In genomic region chr5:112737088-112737471, GRCh38 we compare ENCODE assay signal across 8 cellular contexts. TPM values are rescaled to one million over a fixed set of nuclear protein-coding genes. Genes with fewer than 3 reads are reported as not detected.
DNase-seq lines count a peak whose midpoint lies in the region; ATAC-seq and TF ChIP-seq lines count a peak whose summit lies in the region.

No MANE protein-coding gene starts in this region.

- H3K23me2 ChIP-seq in H9 (ENCODE audit: insufficient read length, low read depth, low read length, poor library complexity, severe bottlenecking): peaks cover 3% of the 10 kb centered on the region

- no peak overlapping the region for H3K56ac ChIP-seq in H9 (ENCODE audit: insufficient read length, low read depth, low read length)

- H4K8ac ChIP-seq in H9 (replicated peaks; ENCODE audit: insufficient read length, low read depth, low read length): no peak overlapping the region

- H3K79me2 ChIP-seq in H9 (ENCODE audit: insufficient read depth, low read length): peaks cover 2% of the 10 kb centered on the region; the same call in 1 of the 2 replicates

- H3K4me1 ChIP-seq in H9 (ENCODE audit: insufficient read depth, low read length) (no peaks in the 10 kb centered on the region), iPS-20b (ENCODE audit: insufficient read depth, low read length) (peaks cover 5% of the 10 kb centered on the region; the same call in 1 of the 2 replicates), suprapubic skin (peaks cover 23% of the 10 kb centered on the region)

- H2AK5ac ChIP-seq in H9 (ENCODE audit: insufficient read length, low read length): no peak overlapping the region

- no peak overlapping the region for H3T11ph ChIP-seq in H9 (ENCODE audit: low read length)

- H3K18ac ChIP-seq in H9 (ENCODE audit: insufficient read length, low read depth, low read length): no peak overlapping the region

- no peak overlapping the region for H3K9ac ChIP-seq in H9 (ENCODE audit: extremely low read depth, insufficient read length, low read length)
- peak overlapping the region; percentile 68; the same call in 1 of the 2 replicates for H3K9ac ChIP-seq in iPS-20b (ENCODE audit: low read depth, low read length)

- no peak for TF ChIP-seq POLR2A in suprapubic skin (IDR thresholded peaks at IDR 0.05)

- no peak overlapping the region for H2BK15ac ChIP-seq in H9 (ENCODE audit: low read depth, low read length)

- no peaks in the 10 kb centered on the region for H3K9me3 Mint-ChIP-seq in CD4-positive, alpha-beta T cell
- H3K9me3 Mint-ChIP-seq in H9: no peaks in the 10 kb centered on the region
- H3K9me3 Mint-ChIP-seq in activated CD4-positive, alpha-beta memory T cell treated with anti-CD3 and anti-CD28 coated beads, Interleukin-2, amount 10 ng/mL, durations not matched to agents 7 days and 5 days: no peaks in the 10 kb centered on the region

- DNase-seq in CD4-positive, alpha-beta T cell: no peak
- DNase-seq in H9 (no peak), suprapubic skin (ENCODE audit: low spot score in 2 of 2) (no peak), HCEC 1CT (no peak), DMS53 treated with DMSO at 0.1 percent for 48 hours (lab: John Stamatoyannopoulos, UW; ENCODE audit: unreplicated experiment) (no peak), T-helper 9 cell (no peak)
- no peak for DNase-seq in activated CD4-positive, alpha-beta memory T cell treated with anti-CD3 and anti-CD28 coated beads, Interleukin-2, amount 10 ng/mL, durations not matched to agents 7 days and 5 days

- no peak overlapping the region for H4K5ac ChIP-seq in H9 (ENCODE audit: insufficient read length, low read depth, low read length)

- POLR2A ChIA-PET in CD4-positive, alpha-beta T cell (lab: Charles Lee): interaction anchor here (0.8 to 4.0 kb wide), 2 partner anchors 24 to 29 kb away, joined by 3 to 21 read pairs; no protein-coding TSS in a partner anchor
- POLR2A ChIA-PET in activated CD4-positive, alpha-beta memory T cell treated with anti-CD3 and anti-CD28 coated beads, Interleukin-2, amount 10 ng/mL, durations not matched to agents 7 days and 5 days (lab: Charles Lee): interaction anchor here (1.9 kb wide), 1 partner anchor 30 kb away, joined by 7 read pairs; no protein-coding TSS in a partner anchor

- no peak overlapping the region for H2BK5ac ChIP-seq in H9 (ENCODE audit: insufficient read length, low read length)

- CTCF ChIA-PET in CD4-positive, alpha-beta T cell (lab: Charles Lee): no interaction called here
- CTCF ChIA-PET in activated CD4-positive, alpha-beta memory T cell treated with anti-CD3 and anti-CD28 coated beads, Interleukin-2, amount 10 ng/mL, durations not matched to agents 7 days and 5 days (lab: Charles Lee): interaction anchor here (0.8 to 2.0 kb wide), 6 partner anchors 13 to 359 kb away, joined by 3 to 7 read pairs (median 4); no protein-coding TSS in a partner anchor

- H3K4me3 ChIP-seq in iPS-20b (ENCODE audit: low read length): peak overlapping the region; percentile 81
- peak overlapping the region; percentile 58 for H3K4me3 ChIP-seq in suprapubic skin

- no peak overlapping the region for H3K27ac Mint-ChIP-seq in CD4-positive, alpha-beta T cell
- no peak overlapping the region for H3K27ac Mint-ChIP-seq in H9
- no peak overlapping the region for H3K27ac Mint-ChIP-seq in activated CD4-positive, alpha-beta memory T cell treated with anti-CD3 and anti-CD28 coated beads, Interleukin-2, amount 10 ng/mL, durations not matched to agents 7 days and 5 days

- H3K36me3 ChIP-seq in iPS-20b (ENCODE audit: insufficient read depth, low read depth, low read length) (no peaks in the 10 kb centered on the region), suprapubic skin (no peaks in the 10 kb centered on the region)

- no peak overlapping the region for H4K91ac ChIP-seq in H9 (ENCODE audit: insufficient read length, low read depth, low read length)

- no peak overlapping the region for H2BK20ac ChIP-seq in H9 (ENCODE audit: low read depth, low read length, poor library complexity, severe bottlenecking)

- ATAC-seq in CD4-positive, alpha-beta T cell (ENCODE audit: poor library complexity): no peak

- H3K36me3 Mint-ChIP-seq in CD4-positive, alpha-beta T cell (ENCODE audit: low read depth): no peaks in the 10 kb centered on the region
- no peaks in the 10 kb centered on the region for H3K36me3 Mint-ChIP-seq in H9 (ENCODE audit: insufficient read depth in 1 of 3, low read depth in 3 of 3)
- H3K36me3 Mint-ChIP-seq in activated CD4-positive, alpha-beta memory T cell treated with anti-CD3 and anti-CD28 coated beads, Interleukin-2, amount 10 ng/mL, durations not matched to agents 7 days and 5 days (ENCODE audit: low read depth): peaks cover 5% of the 10 kb centered on the region

- no CpG with 5 or more reads among the region's 2 CpGs for WGBS in H9 (ENCODE audit: extremely low coverage, insufficient read length, low lambda C conversion rate)
- 9% methylated on average over 2 of the region's 2 CpGs for WGBS in suprapubic skin

- no peak for TF ChIP-seq CTCF in CD4-positive, alpha-beta T cell (IDR thresholded peaks at IDR 0.05)
- TF ChIP-seq CTCF in H9 (conservative IDR thresholded peaks at IDR 0.05) (no peak), suprapubic skin (IDR thresholded peaks at IDR 0.05) (no peak)

- intact Hi-C loops in CD4-positive, alpha-beta T cell (cut with DNase I, micrococcal nuclease): no loop called here

- no peaks in the 10 kb centered on the region for H3K27me3 ChIP-seq in CD4-positive, alpha-beta T cell (ENCODE audit: control insufficient read depth, insufficient read depth, low read length)
- H3K27me3 ChIP-seq in H9 (ENCODE audit: insufficient read depth, low read length) (no peaks in the 10 kb centered on the region), iPS-20b (ENCODE audit: insufficient read depth, low read length) (no peaks in the 10 kb centered on the region), suprapubic skin (no peaks in the 10 kb centered on the region)

- H3K4me2 ChIP-seq in H9 (ENCODE audit: insufficient read depth, insufficient read length, low read length): peak overlapping the region; percentile 54

- H3K4ac ChIP-seq in H9 (ENCODE audit: low read depth, low read length): no peak overlapping the region

- peak overlapping the region; percentile 94 for H3K4me3 Mint-ChIP-seq in CD4-positive, alpha-beta T cell
- H3K4me3 Mint-ChIP-seq in H9: peak overlapping the region; percentile 81 to 93
- H3K4me3 Mint-ChIP-seq in activated CD4-positive, alpha-beta memory T cell treated with anti-CD3 and anti-CD28 coated beads, Interleukin-2, amount 10 ng/mL, durations not matched to agents 7 days and 5 days: peak overlapping the region; percentile 87

- H3K9me3 ChIP-seq in CD4-positive, alpha-beta T cell (ENCODE audit: control insufficient read depth, low read length): no peaks in the 10 kb centered on the region
- H3K9me3 ChIP-seq in H9 (ENCODE audit: control insufficient read depth, low read depth, low read length) (no peaks in the 10 kb centered on the region), iPS-20b (ENCODE audit: insufficient read depth, low read depth, low read length) (no peaks in the 10 kb centered on the region), suprapubic skin (no peaks in the 10 kb centered on the region)

- H2BK120ac ChIP-seq in H9 (ENCODE audit: low read depth, low read length, poor library complexity, severe bottlenecking): no peak overlapping the region

- no peaks in the 10 kb centered on the region for H3K27me3 Mint-ChIP-seq in CD4-positive, alpha-beta T cell
- H3K27me3 Mint-ChIP-seq in H9 (ENCODE audit: low read depth): no peaks in the 10 kb centered on the region
- H3K27me3 Mint-ChIP-seq in activated CD4-positive, alpha-beta memory T cell treated with anti-CD3 and anti-CD28 coated beads, Interleukin-2, amount 10 ng/mL, durations not matched to agents 7 days and 5 days: no peaks in the 10 kb centered on the region

- H4K20me1 ChIP-seq in H9 (ENCODE audit: control insufficient read depth, insufficient read depth, insufficient read length): no peaks in the 10 kb centered on the region

- no peak for TF ChIP-seq EP300 in suprapubic skin (IDR thresholded peaks at IDR 0.05)

- no peak overlapping the region for H3K23ac ChIP-seq in H9 (ENCODE audit: insufficient read length, low read depth, low read length)

- no peak overlapping the region for H2BK12ac ChIP-seq in H9 (ENCODE audit: insufficient read length, low read depth, low read length)

- no peak overlapping the region for H3K27ac ChIP-seq in CD4-positive, alpha-beta T cell (ENCODE audit: low read depth, low read length)
- H3K27ac ChIP-seq in H9 (ENCODE audit: insufficient read length, low read depth, low read length) (no peak overlapping the region), iPS-20b (ENCODE audit: low read length) (no peak overlapping the region), suprapubic skin (peak overlapping the region; percentile 63)

- no peak overlapping the region for H2AFZ ChIP-seq in H9 (ENCODE audit: low read length)

- H3K14ac ChIP-seq in H9 (ENCODE audit: insufficient read depth, low read length): no peak overlapping the region

- peaks cover 48% of the 10 kb centered on the region for H3K4me1 Mint-ChIP-seq in CD4-positive, alpha-beta T cell (ENCODE audit: low read depth)
- peaks cover 11 to 15% of the 10 kb centered on the region in 2 experiments for H3K4me1 Mint-ChIP-seq in H9
- peaks cover 12% of the 10 kb centered on the region for H3K4me1 Mint-ChIP-seq in activated CD4-positive, alpha-beta memory T cell treated with anti-CD3 and anti-CD28 coated beads, Interleukin-2, amount 10 ng/mL, durations not matched to agents 7 days and 5 days

- H3K79me1 ChIP-seq in H9 (ENCODE audit: insufficient read depth, low read depth, low read length, poor library complexity, severe bottlenecking): no peaks in the 10 kb centered on the region

RNA-seq across cellular contexts. Expression of gene APC, which starts 0.6 kb away (rescaled TPM):
- total RNA-seq in CD4-positive, alpha-beta T cell: 10 to 100 TPM; 21.8 to 22.8 TPM
- total RNA-seq in H9 (2021): 28.1 and 29.3 TPM in 2 replicates
- total RNA-seq in activated CD4-positive, alpha-beta memory T cell treated with anti-CD3 and anti-CD28 coated beads, Interleukin-2, amount 10 ng/mL, durations not matched to agents 7 days and 5 days: 10 to 100 TPM; 21.7 to 21.9 TPM
- 10 to 100 TPM; 40.8 to 76.4 (median 53.9) TPM for total RNA-seq in suprapubic skin
